In genomic region chr2:239346676-239347075, GRCh38 we compare ENCODE assay signal across 21 cellular contexts.
"Had no signal": no experiment of that assay in that cellular context is flagged by ENCODE, and none has a peak within 500 bp of the region (broad histone marks: within the 10 kb centered on the region; RNA-seq: fewer than 3 reads in every experiment).

No MANE protein-coding gene starts in this region.

- DNase-seq: activated CD4-positive, alpha-beta T cell treated with anti-CD3 and anti-CD28 coated beads, Interleukin-2, amount 10 ng/mL, durations not matched to agents 24 days and 14 days; activated CD4-positive, alpha-beta T cell treated with anti-CD3 and anti-CD28 coated beads, Interleukin-2, amount 50 U/mL, for 48 hours; activated CD4-positive, CD25-positive, alpha-beta regulatory T cell treated with anti-CD3 and anti-CD28 coated beads, Interleukin-2, amount 50 U/mL, for 72 hours; activated CD8-positive, alpha-beta memory T cell treated with anti-CD3 and anti-CD28 coated beads, Interleukin-2, amount 10 ng/mL, durations not matched to agents 7 days and 5 days; activated effector memory CD4-positive, alpha-beta T cell treated with anti-CD3 and anti-CD28 coated beads, Interleukin-2, amount 50 U/mL, for 16 hours; activated naive CD4-positive, alpha-beta T cell treated with Interleukin-2 at 50 U/mL for 16 hours; activated T-cell treated with anti-CD3 and anti-CD28 coated beads, Interleukin-2, amount 50 U/mL, for 24 hours; brain microvascular endothelial cell; MG63; MV-4-11; NCI-H1092 treated with DMSO at 0.1 percent for 48 hours; NCI-H1417 treated with DMSO at 0.1 percent for 48 hours; NCI-H1694 treated with DMSO at 0.1 percent for 48 hours; NCI-H2081; NCI-H446; NCI-H524; Peyer's patch; Right ventricle myocardium superior had no signal

- H3K36me3 ChIP-seq: brain microvascular endothelial cell, Peyer's patch had no signal

- H3K9me3 ChIP-seq: MG63, Peyer's patch, SJSA1 had no signal

- H3K4me1 ChIP-seq: SJSA1 had no signal

- ATAC-seq: activated CD8-positive, alpha-beta memory T cell treated with anti-CD3 and anti-CD28 coated beads, Interleukin-2, amount 10 ng/mL, durations not matched to agents 7 days and 5 days; WTC11 had no signal

- H3K4me3 ChIP-seq: MG63, Peyer's patch, SJSA1 had no signal

- H3K27ac ChIP-seq: brain microvascular endothelial cell, RWPE1, SJSA1 had no signal

- H3K27me3 ChIP-seq: brain microvascular endothelial cell, MG63, Peyer's patch, SJSA1 had no signal
